Comparison of ENCODE assay signal across 1 cellular context in the genomic region with DNA sequence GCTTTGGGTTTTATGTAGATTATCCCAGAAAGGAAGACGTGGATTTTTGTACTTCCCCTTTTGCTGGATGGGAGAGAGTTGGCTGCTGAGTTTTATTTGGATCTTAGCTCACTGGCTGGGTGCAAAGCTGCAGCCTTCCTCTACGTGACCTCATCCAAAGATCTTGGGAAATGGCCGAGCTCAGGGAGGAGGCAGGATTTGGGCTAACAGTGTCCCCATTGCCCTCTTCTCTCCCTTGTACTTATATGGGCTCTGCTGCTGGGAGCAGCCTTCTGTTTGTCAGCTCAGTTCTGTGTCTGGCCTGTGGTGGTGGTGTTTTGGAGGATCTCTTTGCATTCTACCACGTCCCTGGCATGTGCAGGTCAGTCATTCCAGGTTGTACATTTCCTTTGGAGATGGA.
TF ChIP-seq lines count a peak whose summit lies in the region.

No MANE protein-coding gene starts in this region.

TF ChIP-seq in GM12878, 131 proteins besides CTCF, POLR2A, EP300 and RAD21:
- no peak for TF ChIP-seq MEF2B (IDR thresholded peaks at IDR 0.05; ENCODE audit: partially characterized antibody, poor library complexity, severe bottlenecking)
